ENCODE assay signal across 1 cellular context in the genomic region with DNA sequence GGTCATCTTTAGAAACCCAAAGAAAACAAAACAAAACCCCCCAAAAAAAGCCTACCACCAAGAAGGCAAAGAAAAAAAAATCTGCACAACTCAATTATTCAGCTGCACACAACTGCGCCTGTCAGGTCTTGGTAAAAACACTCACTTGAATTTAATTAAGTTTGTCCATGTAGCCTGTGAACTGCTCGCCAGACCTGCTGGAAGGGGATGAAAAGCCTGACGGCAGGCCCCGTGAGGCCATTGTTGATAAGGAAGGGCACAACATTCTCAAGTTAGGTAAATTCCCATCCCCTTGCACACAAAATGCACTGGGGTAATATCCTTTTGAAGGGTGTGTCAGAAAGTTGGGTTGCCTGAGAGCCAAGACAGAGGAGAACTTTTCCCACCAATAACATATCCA.
TF ChIP-seq lines count a peak whose summit lies in the region.

No MANE protein-coding gene starts in this region.

TF ChIP-seq in K562, 482 proteins besides CTCF, POLR2A, EP300 and RAD21:
- TF ChIP-seq NBN (IDR thresholded peaks at IDR 0.05; ENCODE audit: low read depth): no peak
- no peak for TF ChIP-seq ZC3H11A (IDR thresholded peaks at IDR 0.05; ENCODE audit: low read depth, low read length)
- TF ChIP-seq, protein P1, sequence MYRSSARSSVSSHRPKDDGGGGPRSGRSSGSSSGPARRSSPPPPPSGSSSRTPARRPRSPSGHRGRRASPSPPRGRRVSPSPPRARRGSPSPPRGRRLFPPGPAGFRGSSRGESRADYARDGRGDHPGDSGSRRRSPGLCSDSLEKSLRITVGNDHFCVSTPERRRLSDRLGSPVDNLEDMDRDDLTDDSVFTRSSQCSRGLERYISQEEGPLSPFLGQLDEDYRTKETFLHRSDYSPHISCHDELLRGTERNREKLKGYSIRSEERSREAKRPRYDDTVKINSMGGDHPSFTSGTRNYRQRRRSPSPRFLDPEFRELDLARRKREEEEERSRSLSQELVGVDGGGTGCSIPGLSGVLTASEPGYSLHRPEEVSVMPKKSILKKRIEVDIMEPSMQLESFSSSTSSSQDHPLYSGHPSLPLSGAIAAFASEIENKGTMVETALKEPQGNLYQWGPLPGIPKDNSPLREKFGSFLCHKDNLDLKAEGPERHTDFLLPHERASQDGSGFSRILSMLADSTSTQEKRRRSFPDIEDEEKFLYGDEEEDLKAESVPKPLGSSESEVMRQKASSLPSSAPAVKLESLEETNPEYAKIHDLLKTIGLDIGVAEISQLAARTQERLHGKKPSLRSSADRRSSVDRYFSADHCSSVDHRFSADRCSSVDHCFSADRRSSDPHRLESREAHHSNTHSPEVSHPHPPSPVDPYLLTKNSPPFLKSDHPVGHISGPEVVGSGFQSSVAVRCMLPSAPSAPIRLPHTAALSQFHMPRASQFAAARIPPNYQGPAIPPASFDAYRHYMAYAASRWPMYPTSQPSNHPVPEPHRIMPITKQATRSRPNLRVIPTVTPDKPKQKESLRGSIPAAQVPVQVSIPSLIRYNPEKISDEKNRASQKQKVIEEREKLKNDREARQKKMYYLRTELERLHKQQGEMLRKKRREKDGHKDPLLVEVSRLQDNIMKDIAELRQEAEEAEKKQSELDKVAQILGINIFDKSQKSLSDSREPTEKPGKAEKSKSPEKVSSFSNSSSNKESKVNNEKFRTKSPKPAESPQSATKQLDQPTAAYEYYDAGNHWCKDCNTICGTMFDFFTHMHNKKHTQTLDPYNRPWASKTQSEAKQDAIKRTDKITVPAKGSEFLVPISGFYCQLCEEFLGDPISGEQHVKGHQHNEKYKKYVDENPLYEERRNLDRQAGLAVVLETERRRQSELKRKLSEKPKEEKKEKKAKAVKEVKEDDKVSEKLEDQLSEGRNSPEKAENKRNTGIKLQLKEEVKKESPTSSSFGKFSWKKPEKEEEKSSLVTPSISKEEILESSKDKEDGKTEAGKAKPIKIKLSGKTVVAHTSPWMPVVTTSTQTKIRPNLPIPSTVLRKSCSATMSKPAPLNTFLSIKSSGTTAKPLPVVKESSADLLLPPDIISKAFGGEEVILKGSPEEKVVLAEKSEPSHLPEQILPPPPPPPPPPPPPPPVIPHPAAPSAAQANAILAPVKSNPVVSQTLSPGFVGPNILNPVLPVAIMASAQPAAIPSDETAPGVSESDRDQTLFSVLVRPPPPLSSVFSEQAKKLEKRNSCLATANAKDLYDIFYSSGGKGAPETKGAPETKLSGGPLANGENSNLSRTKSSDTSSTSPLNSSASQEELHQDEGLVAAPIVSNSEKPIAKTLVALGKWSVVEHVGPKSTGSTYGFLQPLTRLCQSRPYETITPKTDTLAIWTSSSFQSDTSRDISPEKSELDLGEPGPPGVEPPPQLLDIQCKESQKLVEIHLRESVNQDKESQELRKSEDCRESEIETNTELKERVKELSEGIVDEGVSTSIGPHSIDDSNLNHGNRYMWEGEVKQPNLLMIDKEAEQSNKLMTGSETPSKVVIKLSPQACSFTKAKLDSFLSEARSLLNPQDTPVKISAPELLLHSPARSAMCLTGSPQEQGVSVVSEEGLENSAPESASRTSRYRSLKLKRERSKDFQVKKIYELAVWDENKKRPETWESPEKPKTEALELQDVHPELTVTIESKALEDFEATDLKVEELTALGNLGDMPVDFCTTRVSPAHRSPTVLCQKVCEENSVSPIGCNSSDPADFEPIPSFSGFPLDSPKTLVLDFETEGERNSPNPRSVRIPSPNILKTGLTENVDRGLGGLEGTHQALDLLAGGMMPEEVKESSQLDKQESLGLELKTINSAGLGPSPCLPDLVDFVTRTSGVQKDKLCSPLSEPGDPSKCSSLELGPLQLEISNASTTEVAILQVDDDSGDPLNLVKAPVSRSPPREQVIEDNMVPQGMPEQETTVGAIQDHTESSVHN (IDR thresholded peaks at IDR 0.05; ENCODE audit: borderline replicate concordance in 1 of 2, low read depth in 1 of 2): no peak
- no peak for TF ChIP-seq ADNP (tag; IDR thresholded peaks at IDR 0.05)
- TF ChIP-seq GABPB2 (CRISPR knock-in tag; conservative IDR thresholded peaks at IDR 0.05): no peak
- no peak for TF ChIP-seq ZNF134 (CRISPR knock-in tag; conservative IDR thresholded peaks at IDR 0.05)
- no peak for TF ChIP-seq EP400 (IDR thresholded peaks at IDR 0.05)
- TF ChIP-seq, protein P2, sequence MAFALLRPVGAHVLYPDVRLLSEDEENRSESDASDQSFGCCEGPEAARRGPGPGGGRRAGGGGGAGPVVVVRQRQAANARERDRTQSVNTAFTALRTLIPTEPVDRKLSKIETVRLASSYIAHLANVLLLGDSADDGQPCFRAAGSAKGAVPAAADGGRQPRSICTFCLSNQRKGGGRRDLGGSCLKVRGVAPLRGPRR (CRISPR knock-in tag; IDR thresholded peaks at IDR 0.05): no peak
- TF ChIP-seq, protein P3, sequence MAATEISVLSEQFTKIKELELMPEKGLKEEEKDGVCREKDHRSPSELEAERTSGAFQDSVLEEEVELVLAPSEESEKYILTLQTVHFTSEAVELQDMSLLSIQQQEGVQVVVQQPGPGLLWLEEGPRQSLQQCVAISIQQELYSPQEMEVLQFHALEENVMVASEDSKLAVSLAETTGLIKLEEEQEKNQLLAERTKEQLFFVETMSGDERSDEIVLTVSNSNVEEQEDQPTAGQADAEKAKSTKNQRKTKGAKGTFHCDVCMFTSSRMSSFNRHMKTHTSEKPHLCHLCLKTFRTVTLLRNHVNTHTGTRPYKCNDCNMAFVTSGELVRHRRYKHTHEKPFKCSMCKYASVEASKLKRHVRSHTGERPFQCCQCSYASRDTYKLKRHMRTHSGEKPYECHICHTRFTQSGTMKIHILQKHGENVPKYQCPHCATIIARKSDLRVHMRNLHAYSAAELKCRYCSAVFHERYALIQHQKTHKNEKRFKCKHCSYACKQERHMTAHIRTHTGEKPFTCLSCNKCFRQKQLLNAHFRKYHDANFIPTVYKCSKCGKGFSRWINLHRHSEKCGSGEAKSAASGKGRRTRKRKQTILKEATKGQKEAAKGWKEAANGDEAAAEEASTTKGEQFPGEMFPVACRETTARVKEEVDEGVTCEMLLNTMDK (IDR thresholded peaks at IDR 0.05; ENCODE audit: borderline replicate concordance, insufficient read depth, low read depth, low read length, poor library complexity, severe bottlenecking): no peak
TF ChIP-seq in K562: peak in this region for 0.
